In the genomic region with DNA sequence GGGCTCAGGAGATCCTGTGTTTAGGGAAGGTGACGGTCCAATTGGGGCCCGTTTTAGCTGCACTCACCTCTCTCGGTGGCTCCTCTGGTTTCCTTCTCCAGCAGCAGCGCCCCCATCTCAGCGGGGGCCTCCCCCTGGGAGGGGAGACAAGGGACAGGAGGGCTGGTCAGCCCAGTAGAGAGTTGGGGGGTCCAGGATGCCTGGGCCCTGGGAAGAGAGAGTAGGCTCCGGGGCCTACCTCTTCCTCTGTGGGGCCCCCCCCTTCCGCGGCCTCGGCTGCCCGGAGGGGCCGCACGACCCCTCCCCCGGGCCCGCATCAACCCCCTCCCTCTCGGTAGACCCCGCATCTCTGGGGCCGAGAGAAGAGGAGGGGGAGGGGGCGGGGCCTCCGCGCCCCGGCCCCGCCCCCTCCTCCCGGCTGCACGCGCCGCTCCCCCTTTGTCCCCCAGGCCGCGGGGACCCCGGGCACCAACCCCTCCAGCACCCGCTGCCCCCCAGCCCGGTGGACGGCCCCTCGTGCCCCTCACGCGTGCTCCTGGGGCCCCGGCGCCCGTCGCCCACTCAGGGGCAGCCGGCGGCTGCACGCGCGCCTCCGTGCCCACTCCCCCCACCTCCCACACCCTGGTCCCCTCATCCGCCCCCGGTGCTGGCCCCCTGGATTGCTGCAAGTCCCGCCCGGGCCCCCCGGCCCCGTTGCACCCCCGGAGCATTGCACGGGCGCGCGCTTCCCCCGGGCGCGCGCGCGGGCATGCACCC, we compare ENCODE assay signal across 9 cellular contexts. TPM values are rescaled to one million over a fixed set of nuclear protein-coding genes. Genes with fewer than 3 reads are reported as not detected.
A peak's percentile ranks its signal among the peaks of the same experiment; 100 is the strongest.
DNase-seq lines count a peak whose midpoint lies in the region; ATAC-seq and TF ChIP-seq lines count a peak whose summit lies in the region.
"Had no signal": no experiment of that assay in that cellular context is flagged by ENCODE, and none has a peak within 500 bp of the region (broad histone marks: within the 10 kb centered on the region; RNA-seq: fewer than 3 reads in every experiment).

No MANE protein-coding gene starts in this region.

- DNase-seq in Peyer's patch = no peak
- DNase-seq in epithelial cell of esophagus (ENCODE audit: low read depth) = no peak
- no peak for DNase-seq in osteocyte (ENCODE audit: extremely low spot score, unreplicated experiment)
- no peak for DNase-seq in GM13976 (ENCODE audit: low spot score)
- no peak for DNase-seq in NCI-H524 treated with DMSO at 0.1 percent for 48 hours (lab: John Stamatoyannopoulos, UW)

- H3K4me3 ChIP-seq in Peyer's patch = peak overlapping the region; percentile 85 to 98 (median 91)
- peak overlapping the region; percentile 90 for H3K4me3 ChIP-seq in epithelial cell of esophagus (ENCODE audit: low read length)

- no peak for TF ChIP-seq CTCF in Peyer's patch (IDR thresholded peaks at IDR 0.05)
- no peak for TF ChIP-seq CTCF in epithelial cell of esophagus (IDR thresholded peaks at IDR 0.05; ENCODE audit: insufficient read depth, low read depth, low read length, missing control alignments)
- TF ChIP-seq CTCF in osteocyte (IDR thresholded peaks at IDR 0.05) = no peak
- no peak for TF ChIP-seq CTCF in GM13976 (IDR thresholded peaks at IDR 0.05; ENCODE audit: borderline replicate concordance, control extremely low read depth, extremely low read depth, insufficient read depth, missing control alignments)

- no peaks in the 10 kb centered on the region for H3K9me3 ChIP-seq in Peyer's patch

- H3K4me3 Mint-ChIP-seq in osteocyte (ENCODE audit: unreplicated experiment) = peak overlapping the region; percentile 74

- H3K27me3 Mint-ChIP-seq in osteocyte (ENCODE audit: unreplicated experiment) = no peaks in the 10 kb centered on the region

- H3K27me3 ChIP-seq in Peyer's patch = no peaks in the 10 kb centered on the region

- ATAC-seq in GM19397 (IDR thresholded peaks at IDR 0.05; ENCODE audit: unreplicated experiment) = peak; percentile 10
- ATAC-seq in GM18873 (IDR thresholded peaks at IDR 0.05; ENCODE audit: low FRiP score, unreplicated experiment) = no peak
- no peak for ATAC-seq in HG03095 (IDR thresholded peaks at IDR 0.05; ENCODE audit: unreplicated experiment)

- TF ChIP-seq POLR2A in Peyer's patch (IDR thresholded peaks at IDR 0.05) = no peak

- H3K4me1 ChIP-seq in Peyer's patch = peaks cover 0 to 30% (median 10%) of the 10 kb centered on the region in 4 donors

- peaks cover 0 to 35% (median 0%) of the 10 kb centered on the region in 3 donors for H3K36me3 ChIP-seq in Peyer's patch

- H3K27ac Mint-ChIP-seq in osteocyte (ENCODE audit: unreplicated experiment) = peak overlapping the region; percentile 68

- H3K27ac ChIP-seq in Peyer's patch = peak overlapping the region; percentile 82 to 94 (median 82)

- in situ Hi-C loops in GM13976 (cut with MboI; ENCODE audit: low sequenced_read_pairs, unreplicated experiment) = no loop called here

- peaks cover 10% of the 10 kb centered on the region for H3K36me3 Mint-ChIP-seq in osteocyte (ENCODE audit: unreplicated experiment)

- peaks cover 17% of the 10 kb centered on the region for H3K4me1 Mint-ChIP-seq in osteocyte (ENCODE audit: unreplicated experiment)

- no peaks in the 10 kb centered on the region for H3K9me3 Mint-ChIP-seq in osteocyte (ENCODE audit: unreplicated experiment)

RNA-seq across cellular contexts. Expression of a gene that starts 0.5 kb away (rescaled TPM):
- 10 to 100 TPM; 25.0 to 75.1 (median 50.6) TPM for total RNA-seq in Peyer's patch
- total RNA-seq in osteocyte = 62.4 and 66.7 TPM in 2 replicates

RNA-seq across cellular contexts. Expression of a gene that starts 4.9 kb away (rescaled TPM):
- total RNA-seq in Peyer's patch (1 to 10 TPM in 3 of 4 donors, not detected in 1; 1.0 to 5.0 (median 1.9) TPM), osteocyte (8.3 and 8.8 TPM in 2 replicates)

RNA-seq across cellular contexts. Expression of a gene that starts 18.2 kb away (rescaled TPM):
- total RNA-seq in Peyer's patch = 100 to 1,000 TPM in 3 of 4 donors, 10 to 100 TPM in 1; 64.4 to 508 (median 436) TPM
- not detected in 2 replicates for total RNA-seq in osteocyte
- total RNA-seq: T-helper 1 cell treated with Interleukin-12 subunit alpha and Interleukin-12 subunit beta and Interleukin-4 antibody, amounts not matched to agents 30 ng/mL and 1 ng/mL, for 36 hours had no signal

RNA-seq across cellular contexts. Expression of a gene that starts 30.5 kb away (rescaled TPM):
- total RNA-seq in Peyer's patch = 10 to 100 TPM; 15.3 to 63.2 (median 38.4) TPM
- 2.3 and 2.4 TPM in 2 replicates for total RNA-seq in osteocyte

RNA-seq across cellular contexts. Expression of a gene that starts 34.4 kb away (rescaled TPM):
- total RNA-seq in Peyer's patch (100 to 1,000 TPM in 1 of 4 donors, 10 to 100 TPM in 3; 11.6 to 100 (median 81.8) TPM), osteocyte (74.8 and 83.6 TPM in 2 replicates)

Comparison
In these comparisons a context has a peak if more than half of its experiments do, and no peak if none do; other contexts are left out.
1. RNA of a gene that starts 18.2 kb away (total RNA-seq): 64.4 to 508 TPM in Peyer's patch; not detected in osteocyte; every median in the first group is over 10 times any median in the second.